ENCODE assay signal across 1 cellular context in the genomic region with DNA sequence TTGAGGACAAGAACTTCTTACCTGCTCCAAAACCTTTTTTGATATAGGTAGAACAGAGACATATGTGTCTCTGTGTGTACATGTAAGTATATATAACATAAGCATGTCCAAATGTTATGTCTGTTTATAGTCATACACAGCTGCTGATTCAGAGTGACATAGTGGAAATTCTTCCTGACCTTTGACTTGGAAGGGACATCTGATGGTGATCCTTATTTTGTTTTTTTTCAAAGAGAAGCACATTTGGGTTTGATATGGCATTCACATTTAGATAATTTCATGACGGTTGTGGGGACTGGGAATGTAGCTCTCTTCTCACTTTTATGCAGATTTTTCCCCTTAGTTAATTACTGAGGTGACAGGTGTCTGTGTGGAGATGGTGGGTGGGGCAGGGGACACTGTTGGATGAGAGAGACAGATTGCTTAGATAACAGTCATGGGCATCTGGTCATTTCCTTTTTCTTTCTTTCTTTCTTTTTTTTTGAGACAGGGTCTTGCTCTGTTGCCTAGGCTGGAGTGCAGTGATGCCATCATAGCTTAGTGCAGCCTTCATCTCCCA.
TF ChIP-seq lines count a peak whose summit lies in the region.

No MANE protein-coding gene starts in this region.

TF ChIP-seq in K562, 482 proteins besides CTCF, POLR2A, EP300 and RAD21:
- TF ChIP-seq NFE2 (IDR thresholded peaks at IDR 0.05; ENCODE audit: low read depth) (peak; percentile 74), KDM1A (IDR thresholded peaks at IDR 0.05) (0 out of 4 replicates have a peak, but pooled peaks of 1 of the 2 experiments have one; percentile 9), MTA1 (IDR thresholded peaks at IDR 0.05; ENCODE audit: borderline replicate concordance) (0 out of 2 replicates have a peak, but pooled peaks have one; percentile 30), FOSL1 (tag; conservative IDR thresholded peaks at IDR 0.05) (0 out of 2 replicates have a peak, but pooled peaks have one; percentile 63), TBL1XR1 (IDR thresholded peaks at IDR 0.05; ENCODE audit: low read length in 2 of 2) (no peak), E2F3 (CRISPR knock-in tag; IDR thresholded peaks at IDR 0.05) (no peak), MAFK (IDR thresholded peaks at IDR 0.05; ENCODE audit: low read length) (peak; percentile 65; the same call in 1 of the 2 replicates), EP400 (IDR thresholded peaks at IDR 0.05) (0 out of 2 replicates have a peak, but pooled peaks have one; percentile 31), PYGO2 (tag; IDR thresholded peaks at IDR 0.05) (peak; percentile 15; the same call in 1 of the 2 replicates), JUND (IDR thresholded peaks at IDR 0.05; ENCODE audit: borderline replicate concordance, low read depth, low read length) (peak; percentile 13; the same call in 1 of the 2 replicates), JUND (tag; IDR thresholded peaks at IDR 0.05; ENCODE audit: borderline replicate concordance, low read depth, low read length) (peak; percentile 73; the same call in 1 of the 3 replicates), FOXM1 (IDR thresholded peaks at IDR 0.05; ENCODE audit: low read depth) (peak; percentile 49; the same call in 1 of the 2 replicates), FOXM1 (CRISPR knock-in tag; IDR thresholded peaks at IDR 0.05; ENCODE audit: low read depth) (no peak), NR2C2 (CRISPR knock-in tag; IDR thresholded peaks at IDR 0.05) (no peak), NR2C2 (tag; IDR thresholded peaks at IDR 0.05) (peak; percentile 89), PTRF (tag; IDR thresholded peaks at IDR 0.05) (no peak), SMARCA4 (IDR thresholded peaks at IDR 0.05) (peak; percentile 47; the same call in 1 of the 2 replicates), NR2C1 (IDR thresholded peaks at IDR 0.05) (peak; percentile 76; the same call in 1 of the 2 replicates), NR2C1 (tag; IDR thresholded peaks at IDR 0.05) (peak; percentile 82), ATF1 (CRISPR knock-in tag; IDR thresholded peaks at IDR 0.05) (no peak), ATF1 (tag; IDR thresholded peaks at IDR 0.05) (0 out of 2 replicates have a peak, but pooled peaks have one; percentile 15), C11orf30 (IDR thresholded peaks at IDR 0.05; ENCODE audit: low read depth) (peak; percentile 82), ZBTB1 (CRISPR knock-in tag; IDR thresholded peaks at IDR 0.05; ENCODE audit: borderline replicate concordance, low read depth) (no peak), FOXJ2 (tag; IDR thresholded peaks at IDR 0.05) (0 out of 2 replicates have a peak, but pooled peaks have one; percentile 10), ZNF316 (IDR thresholded peaks at IDR 0.05) (peak; percentile 32; the same call in 1 of the 2 replicates), DNMT1 (IDR thresholded peaks at IDR 0.05) (no peak), NFATC3 (IDR thresholded peaks at IDR 0.05) (peak; percentile 84; the same call in 1 of the 2 replicates), MAFG (tag; conservative IDR thresholded peaks at IDR 0.05) (peak; percentile 72), ATF7 (IDR thresholded peaks at IDR 0.05) (peak; percentile 57; the same call in 1 of the 2 replicates), DPF2 (IDR thresholded peaks at IDR 0.05) (peak; percentile 56; the same call in 1 of the 2 replicates), FOXJ3 (CRISPR knock-in tag; IDR thresholded peaks at IDR 0.05) (no peak), CTBP1 (IDR thresholded peaks at IDR 0.05; ENCODE audit: borderline replicate concordance) (peak; percentile 63), ARID1B (IDR thresholded peaks at IDR 0.05) (peak; percentile 49; the same call in 1 of the 2 replicates), ZNF76 (CRISPR knock-in tag; IDR thresholded peaks at IDR 0.05; ENCODE audit: borderline replicate concordance) (no peak), TGIF2 (CRISPR knock-in tag; IDR thresholded peaks at IDR 0.05) (no peak), MAFF (IDR thresholded peaks at IDR 0.05; ENCODE audit: low read length) (peak; percentile 20; the same call in 1 of the 2 replicates), ZEB2 (IDR thresholded peaks at IDR 0.05) (0 out of 2 replicates have a peak, but pooled peaks have one; percentile 30), SMARCE1 (IDR thresholded peaks at IDR 0.05) (0 out of 2 replicates have a peak, but pooled peaks have one; percentile 37)
- TF ChIP-seq, protein P1, sequence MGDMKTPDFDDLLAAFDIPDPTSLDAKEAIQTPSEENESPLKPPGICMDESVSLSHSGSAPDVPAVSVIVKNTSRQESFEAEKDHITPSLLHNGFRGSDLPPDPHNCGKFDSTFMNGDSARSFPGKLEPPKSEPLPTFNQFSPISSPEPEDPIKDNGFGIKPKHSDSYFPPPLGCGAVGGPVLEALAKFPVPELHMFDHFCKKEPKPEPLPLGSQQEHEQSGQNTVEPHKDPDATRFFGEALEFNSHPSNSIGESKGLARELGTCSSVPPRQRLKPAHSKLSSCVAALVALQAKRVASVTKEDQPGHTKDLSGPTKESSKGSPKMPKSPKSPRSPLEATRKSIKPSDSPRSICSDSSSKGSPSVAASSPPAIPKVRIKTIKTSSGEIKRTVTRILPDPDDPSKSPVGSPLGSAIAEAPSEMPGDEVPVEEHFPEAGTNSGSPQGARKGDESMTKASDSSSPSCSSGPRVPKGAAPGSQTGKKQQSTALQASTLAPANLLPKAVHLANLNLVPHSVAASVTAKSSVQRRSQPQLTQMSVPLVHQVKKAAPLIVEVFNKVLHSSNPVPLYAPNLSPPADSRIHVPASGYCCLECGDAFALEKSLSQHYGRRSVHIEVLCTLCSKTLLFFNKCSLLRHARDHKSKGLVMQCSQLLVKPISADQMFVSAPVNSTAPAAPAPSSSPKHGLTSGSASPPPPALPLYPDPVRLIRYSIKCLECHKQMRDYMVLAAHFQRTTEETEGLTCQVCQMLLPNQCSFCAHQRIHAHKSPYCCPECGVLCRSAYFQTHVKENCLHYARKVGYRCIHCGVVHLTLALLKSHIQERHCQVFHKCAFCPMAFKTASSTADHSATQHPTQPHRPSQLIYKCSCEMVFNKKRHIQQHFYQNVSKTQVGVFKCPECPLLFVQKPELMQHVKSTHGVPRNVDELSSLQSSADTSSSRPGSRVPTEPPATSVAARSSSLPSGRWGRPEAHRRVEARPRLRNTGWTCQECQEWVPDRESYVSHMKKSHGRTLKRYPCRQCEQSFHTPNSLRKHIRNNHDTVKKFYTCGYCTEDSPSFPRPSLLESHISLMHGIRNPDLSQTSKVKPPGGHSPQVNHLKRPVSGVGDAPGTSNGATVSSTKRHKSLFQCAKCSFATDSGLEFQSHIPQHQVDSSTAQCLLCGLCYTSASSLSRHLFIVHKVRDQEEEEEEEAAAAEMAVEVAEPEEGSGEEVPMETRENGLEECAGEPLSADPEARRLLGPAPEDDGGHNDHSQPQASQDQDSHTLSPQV (IDR thresholded peaks at IDR 0.05) = peak; percentile 79
- TF ChIP-seq, protein P2, sequence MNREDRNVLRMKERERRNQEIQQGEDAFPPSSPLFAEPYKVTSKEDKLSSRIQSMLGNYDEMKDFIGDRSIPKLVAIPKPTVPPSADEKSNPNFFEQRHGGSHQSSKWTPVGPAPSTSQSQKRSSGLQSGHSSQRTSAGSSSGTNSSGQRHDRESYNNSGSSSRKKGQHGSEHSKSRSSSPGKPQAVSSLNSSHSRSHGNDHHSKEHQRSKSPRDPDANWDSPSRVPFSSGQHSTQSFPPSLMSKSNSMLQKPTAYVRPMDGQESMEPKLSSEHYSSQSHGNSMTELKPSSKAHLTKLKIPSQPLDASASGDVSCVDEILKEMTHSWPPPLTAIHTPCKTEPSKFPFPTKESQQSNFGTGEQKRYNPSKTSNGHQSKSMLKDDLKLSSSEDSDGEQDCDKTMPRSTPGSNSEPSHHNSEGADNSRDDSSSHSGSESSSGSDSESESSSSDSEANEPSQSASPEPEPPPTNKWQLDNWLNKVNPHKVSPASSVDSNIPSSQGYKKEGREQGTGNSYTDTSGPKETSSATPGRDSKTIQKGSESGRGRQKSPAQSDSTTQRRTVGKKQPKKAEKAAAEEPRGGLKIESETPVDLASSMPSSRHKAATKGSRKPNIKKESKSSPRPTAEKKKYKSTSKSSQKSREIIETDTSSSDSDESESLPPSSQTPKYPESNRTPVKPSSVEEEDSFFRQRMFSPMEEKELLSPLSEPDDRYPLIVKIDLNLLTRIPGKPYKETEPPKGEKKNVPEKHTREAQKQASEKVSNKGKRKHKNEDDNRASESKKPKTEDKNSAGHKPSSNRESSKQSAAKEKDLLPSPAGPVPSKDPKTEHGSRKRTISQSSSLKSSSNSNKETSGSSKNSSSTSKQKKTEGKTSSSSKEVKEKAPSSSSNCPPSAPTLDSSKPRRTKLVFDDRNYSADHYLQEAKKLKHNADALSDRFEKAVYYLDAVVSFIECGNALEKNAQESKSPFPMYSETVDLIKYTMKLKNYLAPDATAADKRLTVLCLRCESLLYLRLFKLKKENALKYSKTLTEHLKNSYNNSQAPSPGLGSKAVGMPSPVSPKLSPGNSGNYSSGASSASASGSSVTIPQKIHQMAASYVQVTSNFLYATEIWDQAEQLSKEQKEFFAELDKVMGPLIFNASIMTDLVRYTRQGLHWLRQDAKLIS (CRISPR knock-in tag; IDR thresholded peaks at IDR 0.05) = no peak
- TF ChIP-seq, protein P3, sequence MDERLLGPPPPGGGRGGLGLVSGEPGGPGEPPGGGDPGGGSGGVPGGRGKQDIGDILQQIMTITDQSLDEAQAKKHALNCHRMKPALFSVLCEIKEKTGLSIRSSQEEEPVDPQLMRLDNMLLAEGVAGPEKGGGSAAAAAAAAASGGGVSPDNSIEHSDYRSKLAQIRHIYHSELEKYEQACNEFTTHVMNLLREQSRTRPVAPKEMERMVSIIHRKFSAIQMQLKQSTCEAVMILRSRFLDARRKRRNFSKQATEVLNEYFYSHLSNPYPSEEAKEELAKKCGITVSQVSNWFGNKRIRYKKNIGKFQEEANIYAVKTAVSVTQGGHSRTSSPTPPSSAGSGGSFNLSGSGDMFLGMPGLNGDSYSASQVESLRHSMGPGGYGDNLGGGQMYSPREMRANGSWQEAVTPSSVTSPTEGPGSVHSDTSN (CRISPR knock-in tag; IDR thresholded peaks at IDR 0.05; ENCODE audit: low read depth) = no peak
- TF ChIP-seq, protein P3 (tag; conservative IDR thresholded peaks at IDR 0.05; ENCODE audit: low read depth) = 0 out of 2 replicates have a peak, but pooled peaks have one; percentile 8
- TF ChIP-seq, protein P4, sequence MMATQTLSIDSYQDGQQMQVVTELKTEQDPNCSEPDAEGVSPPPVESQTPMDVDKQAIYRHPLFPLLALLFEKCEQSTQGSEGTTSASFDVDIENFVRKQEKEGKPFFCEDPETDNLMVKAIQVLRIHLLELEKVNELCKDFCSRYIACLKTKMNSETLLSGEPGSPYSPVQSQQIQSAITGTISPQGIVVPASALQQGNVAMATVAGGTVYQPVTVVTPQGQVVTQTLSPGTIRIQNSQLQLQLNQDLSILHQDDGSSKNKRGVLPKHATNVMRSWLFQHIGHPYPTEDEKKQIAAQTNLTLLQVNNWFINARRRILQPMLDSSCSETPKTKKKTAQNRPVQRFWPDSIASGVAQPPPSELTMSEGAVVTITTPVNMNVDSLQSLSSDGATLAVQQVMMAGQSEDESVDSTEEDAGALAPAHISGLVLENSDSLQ (IDR thresholded peaks at IDR 0.05) = peak; percentile 54
- TF ChIP-seq, protein P5, sequence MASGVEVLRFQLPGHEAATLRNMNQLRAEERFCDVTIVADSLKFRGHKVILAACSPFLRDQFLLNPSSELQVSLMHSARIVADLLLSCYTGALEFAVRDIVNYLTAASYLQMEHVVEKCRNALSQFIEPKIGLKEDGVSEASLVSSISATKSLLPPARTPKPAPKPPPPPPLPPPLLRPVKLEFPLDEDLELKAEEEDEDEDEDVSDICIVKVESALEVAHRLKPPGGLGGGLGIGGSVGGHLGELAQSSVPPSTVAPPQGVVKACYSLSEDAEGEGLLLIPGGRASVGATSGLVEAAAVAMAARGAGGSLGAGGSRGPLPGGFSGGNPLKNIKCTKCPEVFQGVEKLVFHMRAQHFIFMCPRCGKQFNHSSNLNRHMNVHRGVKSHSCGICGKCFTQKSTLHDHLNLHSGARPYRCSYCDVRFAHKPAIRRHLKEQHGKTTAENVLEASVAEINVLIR (CRISPR knock-in tag; IDR thresholded peaks at IDR 0.05) = no peak
- TF ChIP-seq, protein P6, sequence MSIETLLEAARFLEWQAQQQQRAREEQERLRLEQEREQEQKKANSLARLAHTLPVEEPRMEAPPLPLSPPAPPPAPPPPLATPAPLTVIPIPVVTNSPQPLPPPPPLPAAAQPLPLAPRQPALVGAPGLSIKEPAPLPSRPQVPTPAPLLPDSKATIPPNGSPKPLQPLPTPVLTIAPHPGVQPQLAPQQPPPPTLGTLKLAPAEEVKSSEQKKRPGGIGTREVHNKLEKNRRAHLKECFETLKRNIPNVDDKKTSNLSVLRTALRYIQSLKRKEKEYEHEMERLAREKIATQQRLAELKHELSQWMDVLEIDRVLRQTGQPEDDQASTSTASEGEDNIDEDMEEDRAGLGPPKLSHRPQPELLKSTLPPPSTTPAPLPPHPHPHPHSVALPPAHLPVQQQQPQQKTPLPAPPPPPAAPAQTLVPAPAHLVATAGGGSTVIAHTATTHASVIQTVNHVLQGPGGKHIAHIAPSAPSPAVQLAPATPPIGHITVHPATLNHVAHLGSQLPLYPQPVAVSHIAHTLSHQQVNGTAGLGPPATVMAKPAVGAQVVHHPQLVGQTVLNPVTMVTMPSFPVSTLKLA (conservative IDR thresholded peaks at IDR 0.05) = 0 out of 4 replicates have a peak, but pooled peaks of 1 of the 2 experiments have one; percentile 20
